ENCODE assay signal across 8 cellular contexts in the genomic region with DNA sequence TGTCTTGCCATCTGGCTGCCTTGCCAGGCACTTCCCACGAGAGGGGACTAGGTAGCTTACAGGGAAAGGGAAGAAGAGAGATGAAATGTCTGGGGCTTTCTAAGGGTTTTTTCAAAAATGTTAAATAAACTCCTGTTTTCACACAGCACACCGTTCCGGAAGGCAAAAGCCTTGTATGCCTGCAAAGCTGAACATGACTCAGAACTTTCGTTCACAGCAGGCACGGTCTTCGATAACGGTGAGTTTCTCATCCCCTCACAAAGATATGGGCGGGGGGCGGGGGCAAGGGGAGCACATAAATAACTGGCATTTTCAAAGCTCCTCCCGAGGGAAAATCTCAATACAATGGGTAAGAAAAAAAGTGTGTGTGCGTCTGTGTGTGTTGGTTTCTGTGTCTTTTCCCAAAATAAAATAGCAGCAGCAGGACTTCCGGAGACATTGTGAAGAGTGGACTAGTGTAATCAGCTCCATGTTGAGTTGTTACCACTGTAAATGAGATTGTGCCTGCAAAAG.
DNase-seq lines count a peak whose midpoint lies in the region; ATAC-seq and TF ChIP-seq lines count a peak whose summit lies in the region.

No MANE protein-coding gene starts in this region.

- H3K4me1 ChIP-seq in foreskin keratinocyte: peaks cover 25% of the 10 kb centered on the region

- peak; percentile 63 for ATAC-seq in GM18511 (IDR thresholded peaks at IDR 0.05; ENCODE audit: unreplicated experiment)
- ATAC-seq in GM21423 (IDR thresholded peaks at IDR 0.05; ENCODE audit: unreplicated experiment): peak; percentile 58
- ATAC-seq in HG03520 (IDR thresholded peaks at IDR 0.05; ENCODE audit: unreplicated experiment): peak; percentile 50
- peak; percentile 67 for ATAC-seq in foreskin keratinocyte
- no peak for ATAC-seq in omental fat pad (ENCODE audit: low FRiP score)
- ATAC-seq in sciatic nerve: no peak

- H3K27ac ChIP-seq in foreskin keratinocyte: peak overlapping the region; percentile 99

- peak in 1 of 2 donors; percentile 54 for DNase-seq in foreskin keratinocyte
- no peak for DNase-seq in SHP77 treated with DMSO at 0.1 percent for 48 hours (lab: John Stamatoyannopoulos, UW)
- DNase-seq in omental fat pad (ENCODE audit: low spot score): no peak
- no peak for DNase-seq in NCI-H446 (lab: John Stamatoyannopoulos, UW)
- DNase-seq in sciatic nerve (ENCODE audit: low spot score): no peak

- no peaks in the 10 kb centered on the region for H3K27me3 ChIP-seq in foreskin keratinocyte

- peak; percentile 53 for TF ChIP-seq CTCF in foreskin keratinocyte (conservative IDR thresholded peaks at IDR 0.05)
- no peak for TF ChIP-seq CTCF in omental fat pad (IDR thresholded peaks at IDR 0.05)

- intact Hi-C loops in sciatic nerve (cut with DNase I): no loop called here

Comparison
In these comparisons a context has a peak if more than half of its experiments do, and no peak if none do; other contexts are left out.
1. ATAC-seq: peak in GM18511 (single experiment), GM21423 (single experiment), HG03520 (single experiment) and foreskin keratinocyte (single experiment); none in omental fat pad (single experiment) and sciatic nerve (single experiment).